Comparison of ENCODE assay signal across 1 cellular context in genomic region chr11:20353829-20354434, GRCh38.
TF ChIP-seq lines count a peak whose summit lies in the region.

No MANE protein-coding gene starts in this region.

TF ChIP-seq in H1, 55 proteins besides CTCF, POLR2A, EP300 and RAD21 (continued from another document):
- TF ChIP-seq POLR2AphosphoS5 (IDR thresholded peaks at IDR 0.05; ENCODE audit: low read depth, low read length) (no peak), KDM4A (IDR thresholded peaks at IDR 0.05; ENCODE audit: low read depth, low read length, severe bottlenecking) (no peak), RBBP5 (IDR thresholded peaks at IDR 0.05; ENCODE audit: borderline replicate concordance, low read depth, low read length) (no peak), KDM5A (IDR thresholded peaks at IDR 0.05; ENCODE audit: low read length) (no peak), SIX5 (IDR thresholded peaks at IDR 0.05; ENCODE audit: low read depth, low read length) (no peak), EGR1 (IDR thresholded peaks at IDR 0.05; ENCODE audit: borderline replicate concordance, low read depth, low read length) (no peak), SUZ12 (IDR thresholded peaks at IDR 0.05; ENCODE audit: low read length) (no peak), NANOG (IDR thresholded peaks at IDR 0.05; ENCODE audit: insufficient read depth, low read depth, low read length, poor library complexity, severe bottlenecking) (no peak), JUND (IDR thresholded peaks at IDR 0.05; ENCODE audit: low read length) (no peak), TCF12 (IDR thresholded peaks at IDR 0.05; ENCODE audit: low read depth, low read length) (no peak), CHD2 (IDR thresholded peaks at IDR 0.05; ENCODE audit: low read length) (no peak), SIRT6 (IDR thresholded peaks at IDR 0.05; ENCODE audit: low read length) (no peak), MAFK (IDR thresholded peaks at IDR 0.05; ENCODE audit: low read depth, low read length) (no peak), ASH2L (IDR thresholded peaks at IDR 0.05; ENCODE audit: low read length) (no peak), ZNF274 (IDR thresholded peaks at IDR 0.05; ENCODE audit: borderline replicate concordance, extremely low read depth, low read length) (no peak), MAX (IDR thresholded peaks at IDR 0.05) (no peak)
TF ChIP-seq in H1: peak in this region for 0.
